Comparison of ENCODE assay signal across 29 cellular contexts in genomic region chr6:69875715-69876114, GRCh38. TPM values are rescaled to one million over a fixed set of nuclear protein-coding genes. Genes with fewer than 3 reads are reported as not detected.
"Had no signal": no experiment of that assay in that cellular context is flagged by ENCODE, and none has a peak within 500 bp of the region (broad histone marks: within the 10 kb centered on the region; RNA-seq: fewer than 3 reads in every experiment).

No MANE protein-coding gene starts in this region.

- H3K27me3 ChIP-seq: brain microvascular endothelial cell, dorsolateral prefrontal cortex had no signal

- H3K36me3 ChIP-seq: brain microvascular endothelial cell had no signal

- H3K4me3 ChIP-seq: coronary artery, dorsolateral prefrontal cortex had no signal

- ATAC-seq: activated CD4-positive, CD25-positive, alpha-beta regulatory T cell treated with anti-CD3 and anti-CD28 coated beads, Interleukin-2, amount 50 U/mL, for 24 hours; activated CD8-positive, alpha-beta T cell treated with anti-CD3 and anti-CD28 coated beads for 36 hours; activated T-cell treated with anti-CD3 and anti-CD28 coated beads, Interleukin-2, amount 50 U/mL, for 4 hours; activated T-helper 17 cell treated with anti-CD3 and anti-CD28 coated beads, Interleukin-2, amount 50 U/mL, for 72 hours; esophagus mucosa had no signal

- H3K4me3 Mint-ChIP-seq: activated CD8-positive, alpha-beta T cell treated with anti-CD3 and anti-CD28 coated beads for 36 hours; activated naive CD8-positive, alpha-beta T cell; activated T-cell treated with anti-CD3 and anti-CD28 coated beads, Interleukin-2, amount 50 U/mL, for 4 hours; activated T-helper 17 cell treated with anti-CD3 and anti-CD28 coated beads, Interleukin-2, amount 50 U/mL, for 72 hours; central memory CD8-positive, alpha-beta T cell; dendritic cell treated with granulocyte-macrophage colony-stimulating factor and Interleukin-4, amounts not matched to agents 40 ng/mL and 50 ng/mL, for 4 days; endodermal cell had no signal

- H3K9me3 Mint-ChIP-seq: activated CD8-positive, alpha-beta T cell treated with anti-CD3 and anti-CD28 coated beads for 36 hours; activated T-cell treated with anti-CD3 and anti-CD28 coated beads, Interleukin-2, amount 50 U/mL, for 4 hours; activated T-helper 17 cell treated with anti-CD3 and anti-CD28 coated beads, Interleukin-2, amount 50 U/mL, for 72 hours; central memory CD8-positive, alpha-beta T cell; dendritic cell treated with granulocyte-macrophage colony-stimulating factor and Interleukin-4, amounts not matched to agents 40 ng/mL and 50 ng/mL, for 4 days; endodermal cell had no signal

- H3K4me1 Mint-ChIP-seq: activated T-helper 17 cell treated with anti-CD3 and anti-CD28 coated beads, Interleukin-2, amount 50 U/mL, for 72 hours; central memory CD8-positive, alpha-beta T cell; endodermal cell had no signal

- FAIRE-seq: astrocyte, bronchial epithelial cell, frontal cortex had no signal

- H3K27ac Mint-ChIP-seq: activated CD8-positive, alpha-beta T cell treated with anti-CD3 and anti-CD28 coated beads for 36 hours; activated naive CD8-positive, alpha-beta T cell; activated T-helper 17 cell treated with anti-CD3 and anti-CD28 coated beads, Interleukin-2, amount 50 U/mL, for 72 hours; dendritic cell treated with granulocyte-macrophage colony-stimulating factor and Interleukin-4, amounts not matched to agents 40 ng/mL and 50 ng/mL, for 4 days; endodermal cell had no signal

- DNase-seq: activated CD4-positive, alpha-beta T cell treated with anti-CD3 and anti-CD28 coated beads for 48 hours; activated CD4-positive, alpha-beta T cell treated with anti-CD3 and anti-CD28 coated beads, Interleukin-2, amount 50 U/mL, for 1 hour; activated CD4-positive, alpha-beta T cell treated with anti-CD3 and anti-CD28 coated beads, Interleukin-2, amount 50 U/mL, for 48 hours; activated CD8-positive, alpha-beta memory T cell treated with anti-CD3 and anti-CD28 coated beads for 24 hours; activated CD8-positive, alpha-beta T cell treated with anti-CD3 and anti-CD28 coated beads for 36 hours; activated effector memory CD4-positive, alpha-beta T cell treated with Interleukin-2 at 50 U/mL for 16 hours; activated gamma-delta T cell treated with Interleukin-2 at 50 U/mL for 16 hours; activated naive CD4-positive, alpha-beta T cell treated with anti-CD3 and anti-CD28 coated beads, Interleukin-2, amount 50 U/mL, for 16 hours; activated naive CD4-positive, alpha-beta T cell treated with Interleukin-2 at 50 U/mL for 16 hours; activated T-cell treated with anti-CD3 and anti-CD28 coated beads, Interleukin-2, amount 50 U/mL, for 4 hours; amniotic stem cell; anterior cingulate cortex; brain microvascular endothelial cell; dorsolateral prefrontal cortex; effector memory CD4-positive, alpha-beta T cell; endodermal cell; foreskin fibroblast; T-helper 2 cell had no signal

- H3K27ac ChIP-seq: brain microvascular endothelial cell, coronary artery, dorsolateral prefrontal cortex had no signal

RNA-seq across cellular contexts. Expression of gene COL19A1, which starts 9.4 kb away (rescaled TPM):
- total RNA-seq: bronchial epithelial cell; T-helper 1 cell treated with Interleukin-12 subunit alpha and Interleukin-12 subunit beta and Interleukin-4 antibody, amounts not matched to agents 30 ng/mL and 1 ng/mL, for 36 hours had no signal
